9 cellular contexts compared by ENCODE assay signal in genomic region chr4:602559-602942, GRCh38. TPM values are rescaled to one million over a fixed set of nuclear protein-coding genes. Genes with fewer than 3 reads are reported as not detected.
A peak's percentile ranks its signal among the peaks of the same experiment; 100 is the strongest.
DNase-seq lines count a peak whose midpoint lies in the region; ATAC-seq lines count a peak whose summit lies in the region.
"Had no signal": no experiment of that assay in that cellular context is flagged by ENCODE, and none has a peak within 500 bp of the region (broad histone marks: within the 10 kb centered on the region; RNA-seq: fewer than 3 reads in every experiment).

No MANE protein-coding gene starts in this region.

- H3K9me3 Mint-ChIP-seq in activated T-helper 2 cell treated with anti-CD3 and anti-CD28 coated beads, Interferon-gamma antibody, Interleukin-2, Interleukin-4, amounts not matched to agents 10 μg/mL and 5 μg/mL and 100 μg/mL, durations not matched to agents 14 hours and 24 hours and 36 hours, result no peaks in the 10 kb centered on the region
- H3K9me3 Mint-ChIP-seq: T-helper 1 cell treated with Interleukin-12 subunit alpha and Interleukin-12 subunit beta and Interleukin-4 antibody, amounts not matched to agents 30 μg/mL and 1 μg/mL, for 36 hours had no signal

- H3K27ac Mint-ChIP-seq in activated T-helper 2 cell treated with anti-CD3 and anti-CD28 coated beads, Interferon-gamma antibody, Interleukin-2, Interleukin-4, amounts not matched to agents 10 μg/mL and 5 μg/mL and 100 μg/mL, durations not matched to agents 14 hours and 24 hours and 36 hours, result no peak overlapping the region
- H3K27ac Mint-ChIP-seq: T-helper 1 cell treated with Interleukin-12 subunit alpha and Interleukin-12 subunit beta and Interleukin-4 antibody, amounts not matched to agents 30 μg/mL and 1 μg/mL, for 36 hours had no signal

- 8 to 12% methylated on average over 8 of the region's 8 CpGs for WGBS in GM23248 (ENCODE audit: low coverage in 1 of 2, low lambda C conversion rate in 2 of 2, missing lambda C conversion rate in 2 of 2), 2 experiments

- H3K27me3 Mint-ChIP-seq in activated T-helper 2 cell treated with anti-CD3 and anti-CD28 coated beads, Interferon-gamma antibody, Interleukin-2, Interleukin-4, amounts not matched to agents 10 μg/mL and 5 μg/mL and 100 μg/mL, durations not matched to agents 14 hours and 24 hours and 36 hours (ENCODE audit: low read depth), result no peaks in the 10 kb centered on the region

- peaks cover 9% of the 10 kb centered on the region; the same call in 1 of the 2 replicates for H3K27me3 ChIP-seq in GM23248 (replicated peaks; ENCODE audit: insufficient read depth)

- no peaks in the 10 kb centered on the region for H3K4me1 ChIP-seq in GM23248 (ENCODE audit: insufficient read depth)

- no peaks in the 10 kb centered on the region for H3F3A ChIP-seq in GM23248 (ENCODE audit: insufficient read depth)

- intact Hi-C loops in activated T-helper 2 cell treated with anti-CD3 and anti-CD28 coated beads, Interferon-gamma antibody, Interleukin-2, Interleukin-4, amounts not matched to agents 10 μg/mL and 5 μg/mL and 100 μg/mL, durations not matched to agents 14 hours and 24 hours and 36 hours (cut with micrococcal nuclease), result loop anchor here (5.0 kb wide), 1 partner anchor 70 kb away; the partner anchor contains the start of genes ATP5ME and MYL5

- no peak overlapping the region for H3K4me3 ChIP-seq in GM23248

- no peak overlapping the region for H3K4me2 ChIP-seq in GM23248 (ENCODE audit: unreplicated experiment)

- in situ Hi-C loops in GM23248 (cut with MboI), result no loop called here

- H3K36me3 ChIP-seq in GM23248 (ENCODE audit: low read depth), result no peaks in the 10 kb centered on the region

- peak; percentile 28 for DNase-seq in GM23248
- peak; percentile 43 for DNase-seq in NCI-H774 (lab: John Stamatoyannopoulos, UW)
- peak; percentile 31 for DNase-seq in activated T-helper 2 cell treated with anti-CD3 and anti-CD28 coated beads, Interferon-gamma antibody, Interleukin-2, Interleukin-4, amounts not matched to agents 10 μg/mL and 5 μg/mL and 100 μg/mL, durations not matched to agents 14 hours and 24 hours and 36 hours (ENCODE audit: low spot score)
- DNase-seq in iris pigment epithelial cell (ENCODE audit: low read depth), result peak; percentile 11
- DNase-seq in stimulated activated CD4-positive, alpha-beta T cell treated with anti-CD3 and anti-CD28 coated beads, TNF-alpha, amount 100 ng/mL, for 48 hours (ENCODE audit: low read depth in 3 of 3), result peak; percentile 57 to 70 (median 57)
- DNase-seq in NCI-H446 treated with DMSO at 0.1 percent for 48 hours (lab: John Stamatoyannopoulos, UW), result no peak

- H2AFZ ChIP-seq in GM23248, result no peak overlapping the region

- no peaks in the 10 kb centered on the region for H4K20me1 ChIP-seq in GM23248 (ENCODE audit: insufficient read depth)

- no peak overlapping the region for H3K4me3 Mint-ChIP-seq in activated T-helper 2 cell treated with anti-CD3 and anti-CD28 coated beads, Interferon-gamma antibody, Interleukin-2, Interleukin-4, amounts not matched to agents 10 μg/mL and 5 μg/mL and 100 μg/mL, durations not matched to agents 14 hours and 24 hours and 36 hours (ENCODE audit: low read depth)
- H3K4me3 Mint-ChIP-seq: T-helper 1 cell treated with Interleukin-12 subunit alpha and Interleukin-12 subunit beta and Interleukin-4 antibody, amounts not matched to agents 30 μg/mL and 1 μg/mL, for 36 hours had no signal

- H3K4me1 Mint-ChIP-seq in activated T-helper 2 cell treated with anti-CD3 and anti-CD28 coated beads, Interferon-gamma antibody, Interleukin-2, Interleukin-4, amounts not matched to agents 10 μg/mL and 5 μg/mL and 100 μg/mL, durations not matched to agents 14 hours and 24 hours and 36 hours (ENCODE audit: low read depth), result peaks cover 9% of the 10 kb centered on the region

- H3K9ac ChIP-seq in GM23248, result no peak overlapping the region

- no peaks in the 10 kb centered on the region for H3K79me2 ChIP-seq in GM23248 (ENCODE audit: insufficient read depth)

- H3K27ac ChIP-seq in GM23248, result no peak overlapping the region

- H3K9me2 ChIP-seq in GM23248 (ENCODE audit: insufficient read depth), result no peaks in the 10 kb centered on the region

- no peaks in the 10 kb centered on the region for H3K9me3 ChIP-seq in GM23248 (ENCODE audit: low read depth)

- H3K36me3 Mint-ChIP-seq in activated T-helper 2 cell treated with anti-CD3 and anti-CD28 coated beads, Interferon-gamma antibody, Interleukin-2, Interleukin-4, amounts not matched to agents 10 μg/mL and 5 μg/mL and 100 μg/mL, durations not matched to agents 14 hours and 24 hours and 36 hours (ENCODE audit: low read depth), result no peaks in the 10 kb centered on the region

- no peak for ATAC-seq in HG03097 (IDR thresholded peaks at IDR 0.05; ENCODE audit: low FRiP score, unreplicated experiment)
- no peak for ATAC-seq in HG02870 (IDR thresholded peaks at IDR 0.05; ENCODE audit: unreplicated experiment)

RNA-seq across cellular contexts. Expression of gene PDE6B, which starts 22.8 kb away (rescaled TPM):
- total RNA-seq in GM23248 (2014; rRNA removed; shearing (Covaris generic)), result 0.11 and 0.13 TPM in 2 replicates
- 0.14 TPM in 1 of 2 replicates, not detected in the other for polyA plus RNA-seq in GM23248 (2016; fragmentation: Nextera tagmentation; extraction: Ambion mirVana)
- 10.7 and 13.3 TPM in 2 replicates for total RNA-seq in activated T-helper 2 cell treated with anti-CD3 and anti-CD28 coated beads, Interferon-gamma antibody, Interleukin-2, Interleukin-4, amounts not matched to agents 10 μg/mL and 5 μg/mL and 100 μg/mL, durations not matched to agents 14 hours and 24 hours and 36 hours

RNA-seq across cellular contexts. Expression of gene TMEM271, which starts 26.5 kb away (rescaled TPM):
- total RNA-seq in GM23248 (2014; rRNA removed; shearing (Covaris generic)), result not detected in 2 replicates
- not detected in 2 replicates for polyA plus RNA-seq in GM23248 (2016; fragmentation: Nextera tagmentation; extraction: Ambion mirVana)
- total RNA-seq in activated T-helper 2 cell treated with anti-CD3 and anti-CD28 coated beads, Interferon-gamma antibody, Interleukin-2, Interleukin-4, amounts not matched to agents 10 μg/mL and 5 μg/mL and 100 μg/mL, durations not matched to agents 14 hours and 24 hours and 36 hours, result not detected in 2 replicates

Comparison
In these comparisons a context has a peak if more than half of its experiments do, and no peak if none do; other contexts are left out.
1. RNA of gene PDE6B, which starts 22.8 kb away (total RNA-seq): 10.7 to 13.3 TPM in activated T-helper 2 cell treated with anti-CD3 and anti-CD28 coated beads, Interferon-gamma antibody, Interleukin-2, Interleukin-4, amounts not matched to agents 10 μg/mL and 5 μg/mL and 100 μg/mL, durations not matched to agents 14 hours and 24 hours and 36 hours; 0.11 to 0.13 TPM in GM23248; every median in the first group is over 10 times any median in the second.